ENCODE assay signal across 1 cellular context in genomic region chr17:46259845-46260661, GRCh38.
TF ChIP-seq lines count a peak whose summit lies in the region.

No MANE protein-coding gene starts in this region.

TF ChIP-seq in K562, 482 proteins besides CTCF, POLR2A, EP300 and RAD21 (continued from another document):
- TF ChIP-seq HNRNPL (IDR thresholded peaks at IDR 0.05; ENCODE audit: low read depth, low read length) = peak; percentile 20; the same call in 1 of the 2 replicates
- 0 out of 4 replicates have a peak, but pooled peaks of 1 of the 2 experiments have one; percentile 9 for TF ChIP-seq NRF1 (conservative IDR thresholded peaks at IDR 0.05 in 1 of 2, IDR thresholded peaks at IDR 0.05 in 1 of 2)
- TF ChIP-seq MAX (CRISPR knock-in tag; IDR thresholded peaks at IDR 0.05) = peak; percentile 59
- peak; percentile 53 for TF ChIP-seq POLR2G (IDR thresholded peaks at IDR 0.05; ENCODE audit: low read depth, low read length)
